17 cellular contexts compared by ENCODE assay signal in the genomic region with DNA sequence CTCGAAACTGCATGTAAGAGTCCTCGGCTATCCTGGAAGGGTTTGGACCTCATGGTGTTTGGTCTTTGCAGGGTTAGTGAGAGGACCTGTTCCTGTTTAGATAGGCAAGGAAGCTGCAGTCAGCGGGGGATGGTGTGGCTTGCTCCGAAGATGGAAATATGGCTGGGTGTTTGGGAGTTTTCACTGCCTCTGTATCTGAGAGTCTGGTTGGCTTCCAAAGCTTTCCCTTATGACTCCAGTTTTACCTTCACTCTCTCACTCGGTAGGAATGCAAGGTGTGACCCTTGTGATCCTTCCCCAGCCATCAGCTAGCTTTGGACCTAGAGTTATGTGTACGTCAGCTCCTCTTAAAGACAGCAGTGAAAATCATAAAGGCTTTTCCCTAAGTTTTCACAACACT.
"Had no signal": no experiment of that assay in that cellular context is flagged by ENCODE, and none has a peak within 500 bp of the region (broad histone marks: within the 10 kb centered on the region; RNA-seq: fewer than 3 reads in every experiment).

No MANE protein-coding gene starts in this region.

- H3K27ac ChIP-seq: adrenal gland, foreskin keratinocyte, neural progenitor cell, psoas muscle, tibial nerve had no signal

- H3K9me3 Mint-ChIP-seq: activated naive CD4-positive, alpha-beta T cell treated with anti-CD3 and anti-CD28 coated beads, Interleukin-2, amount 50 U/mL, for 72 hours; neural progenitor cell; stimulated activated naive CD8-positive, alpha-beta T cell treated with anti-CD3 and anti-CD28 coated beads, Interleukin-15, Interleukin-2, amounts not matched to agents 100 ng/mL and 50 ng/mL, for 24 hours; T-helper 2 cell treated with Interferon-gamma antibody and Interleukin-4, amounts not matched to agents 5 μg/mL and 100 μg/mL, for 36 hours had no signal

- H3K36me3 Mint-ChIP-seq: activated naive CD4-positive, alpha-beta T cell treated with anti-CD3 and anti-CD28 coated beads, Interleukin-2, amount 50 U/mL, for 72 hours; naive B cell had no signal

- H3K4me2 ChIP-seq: neural progenitor cell had no signal

- H3K9me3 ChIP-seq: adrenal gland, psoas muscle, tibial nerve had no signal

- H3K4me3 ChIP-seq: adrenal gland, neural progenitor cell, psoas muscle, tibial nerve had no signal

- DNase-seq: activated CD4-positive, alpha-beta T cell treated with anti-CD3 and anti-CD28 coated beads for 36 hours; activated CD4-positive, alpha-beta T cell treated with anti-CD3 and anti-CD28 coated beads, Interleukin-2, amount 50 U/mL, for 48 hours; activated gamma-delta T cell; effector CD8-positive, alpha-beta T cell; foreskin keratinocyte; hypothalamus; mammary epithelial cell; naive B cell; psoas muscle; right cardiac atrium had no signal

- H2AFZ ChIP-seq: neural progenitor cell had no signal

- ATAC-seq: activated CD4-positive, alpha-beta T cell treated with anti-CD3 and anti-CD28 coated beads for 36 hours; activated naive CD4-positive, alpha-beta T cell treated with anti-CD3 and anti-CD28 coated beads, Interleukin-2, amount 50 U/mL, for 72 hours; foreskin keratinocyte; left lobe of liver; psoas muscle; right cardiac atrium had no signal

- H3K27me3 ChIP-seq: adrenal gland, neural progenitor cell, tibial nerve had no signal

- H3K4me1 Mint-ChIP-seq: activated CD4-positive, alpha-beta T cell treated with anti-CD3 and anti-CD28 coated beads for 36 hours; naive B cell; neural progenitor cell had no signal

- H3K4me1 ChIP-seq: foreskin keratinocyte, psoas muscle, tibial nerve had no signal

- H3K27ac Mint-ChIP-seq: activated CD4-positive, alpha-beta T cell treated with anti-CD3 and anti-CD28 coated beads for 36 hours; activated naive CD4-positive, alpha-beta T cell treated with anti-CD3 and anti-CD28 coated beads, Interleukin-2, amount 50 U/mL, for 72 hours; naive B cell; neural progenitor cell; stimulated activated naive CD8-positive, alpha-beta T cell treated with anti-CD3 and anti-CD28 coated beads, Interleukin-15, Interleukin-2, amounts not matched to agents 100 ng/mL and 50 ng/mL, for 24 hours; T-helper 2 cell treated with Interferon-gamma antibody and Interleukin-4, amounts not matched to agents 5 μg/mL and 100 μg/mL, for 36 hours had no signal

- H3K4me3 Mint-ChIP-seq: activated CD4-positive, alpha-beta T cell treated with anti-CD3 and anti-CD28 coated beads for 36 hours; naive B cell; neural progenitor cell; stimulated activated naive CD8-positive, alpha-beta T cell treated with anti-CD3 and anti-CD28 coated beads, Interleukin-15, Interleukin-2, amounts not matched to agents 100 ng/mL and 50 ng/mL, for 24 hours; T-helper 2 cell treated with Interferon-gamma antibody and Interleukin-4, amounts not matched to agents 5 μg/mL and 100 μg/mL, for 36 hours had no signal
